9 cellular contexts compared by ENCODE assay signal in genomic region chr4:74873545-74874295, GRCh38.
A peak's percentile ranks its signal among the peaks of the same experiment; 100 is the strongest.
DNase-seq lines count a peak whose midpoint lies in the region; ATAC-seq, FAIRE-seq and TF ChIP-seq lines count a peak whose summit lies in the region.
"Had no signal": no experiment of that assay in that cellular context is flagged by ENCODE, and none has a peak within 500 bp of the region (broad histone marks: within the 10 kb centered on the region; RNA-seq: fewer than 3 reads in every experiment).

No MANE protein-coding gene starts in this region.

- peak; percentile 4 for DNase-seq in GM18507 (ENCODE audit: extremely low spot score, insufficient read length, low read depth)
- peak; percentile 28 for DNase-seq in germinal center (ENCODE audit: low spot score)
- DNase-seq in erythroblast (lab: John Stamatoyannopoulos, UW) = no peak
- DNase-seq in HEK293T (ENCODE audit: extremely low spot score) = no peak
- DNase-seq in pons (ENCODE audit: low spot score) = no peak
- DNase-seq in foreskin fibroblast = no peak
- DNase-seq: kidney had no signal

- FAIRE-seq in GM18507 (lab: Jason Lieb, UNC) = peak; percentile 96

- ATAC-seq in GM21737 (IDR thresholded peaks at IDR 0.05; ENCODE audit: unreplicated experiment) (peak; percentile 92), HG03575 (IDR thresholded peaks at IDR 0.05; ENCODE audit: extremely low read depth, insufficient number of reproducible peaks, low FRiP score, unreplicated experiment) (peak; percentile 92)

- TF ChIP-seq POLR2A in erythroblast (IDR thresholded peaks at IDR 0.05; ENCODE audit: low read length) = no peak

- POLR2A ChIA-PET in HEK293T (lab: Yijun Ruan, JAX) = interaction anchor here (1.4 kb wide), 1 partner anchor 11 kb away, joined by 3 read pairs; no protein-coding TSS in a partner anchor

- H3K4me3 ChIP-seq in foreskin fibroblast (ENCODE audit: low read depth in 1 of 2, low read length in 2 of 2) = no peak overlapping the region

- CTCF ChIA-PET in HEK293T (lab: Yijun Ruan, JAX) = no interaction called here

- TF ChIP-seq CTCF in foreskin fibroblast (IDR thresholded peaks at IDR 0.05; ENCODE audit: low read depth, low read length) = no peak

TF ChIP-seq in HEK293T, 16 proteins besides CTCF, POLR2A, EP300 and RAD21:
- TF ChIP-seq L3MBTL2 (conservative IDR thresholded peaks at IDR 0.05) (no peak), FOXA1 (IDR thresholded peaks at IDR 0.05) (no peak), ELF4 (IDR thresholded peaks at IDR 0.05) (no peak), HDGF (IDR thresholded peaks at IDR 0.05; ENCODE audit: borderline replicate concordance) (no peak), SP1 (IDR thresholded peaks at IDR 0.05) (no peak), NFRKB (IDR thresholded peaks at IDR 0.05) (no peak), LEF1 (IDR thresholded peaks at IDR 0.05; ENCODE audit: borderline replicate concordance) (no peak), FOXK2 (IDR thresholded peaks at IDR 0.05) (no peak), ZNF384 (IDR thresholded peaks at IDR 0.05) (no peak), CTBP1 (IDR thresholded peaks at IDR 0.05; ENCODE audit: borderline replicate concordance) (no peak), SUZ12 (IDR thresholded peaks at IDR 0.05) (no peak), BHLHE40 (IDR thresholded peaks at IDR 0.05; ENCODE audit: borderline replicate concordance) (no peak)

Comparison
In these comparisons a context has a peak if more than half of its experiments do, and no peak if none do; other contexts are left out.
1. DNase-seq: peak in GM18507 (single experiment) and germinal center (single experiment); none in erythroblast (0 of 2), HEK293T (single experiment), pons (single experiment) and foreskin fibroblast (0 of 2).